ENCODE assay signal across 10 cellular contexts in genomic region chr1:201721131-201722049, GRCh38.
DNase-seq lines count a peak whose midpoint lies in the region; ATAC-seq and TF ChIP-seq lines count a peak whose summit lies in the region.
"Had no signal": no experiment of that assay in that cellular context is flagged by ENCODE, and none has a peak within 500 bp of the region (broad histone marks: within the 10 kb centered on the region; RNA-seq: fewer than 3 reads in every experiment).

No MANE protein-coding gene starts in this region.

- TF ChIP-seq CTCF in heart right ventricle (IDR thresholded peaks at IDR 0.05): no peak
- TF ChIP-seq CTCF in vagina (IDR thresholded peaks at IDR 0.05): no peak

- H3K9ac ChIP-seq in muscle layer of colon (ENCODE audit: low read length): no peak overlapping the region

- intact Hi-C loops in heart right ventricle (cut with DNase I): no loop called here
- intact Hi-C loops in cardiac septum (cut with DNase I): no loop called here
- intact Hi-C loops in vagina (cut with DNase I): no loop called here

- H3K4me3 ChIP-seq in heart right ventricle (no peak overlapping the region), muscle layer of colon (ENCODE audit: low read depth in 1 of 2, low read length in 2 of 2) (no peak overlapping the region), vagina (no peak overlapping the region)

- 56 to 61% methylated on average over 12 of the region's 12 CpGs for WGBS in heart right ventricle, 2 donors

- H3K27me3 ChIP-seq in heart right ventricle (no peaks in the 10 kb centered on the region), muscle layer of colon (ENCODE audit: control insufficient read depth in 1 of 2, insufficient read depth in 2 of 2, low read length in 2 of 2) (no peaks in the 10 kb centered on the region), vagina (no peaks in the 10 kb centered on the region)

- DNase-seq in heart right ventricle (no peak), cardiac septum (ENCODE audit: low spot score) (no peak), dedifferentiated amniotic fluid mesenchymal stem cell (ENCODE audit: extremely low spot score) (peak; percentile 49), vagina (ENCODE audit: extremely low spot score in 2 of 2) (no peak)

- H3K36me3 ChIP-seq in heart right ventricle (peaks cover 0 to 39% (median 12%) of the 10 kb centered on the region in 9 donors), muscle layer of colon (ENCODE audit: insufficient read depth, low read length) (peaks cover 19% of the 10 kb centered on the region), vagina (no peaks in the 10 kb centered on the region)

- H3K4me1 ChIP-seq in heart right ventricle: peaks cover 25 to 98% (median 89%) of the 10 kb centered on the region in 9 donors
- H3K4me1 ChIP-seq in muscle layer of colon (ENCODE audit: insufficient read depth, low read length): peaks cover 54% of the 10 kb centered on the region
- peaks cover 77% of the 10 kb centered on the region for H3K4me1 ChIP-seq in vagina

- no peak for ATAC-seq in heart right ventricle
- ATAC-seq in GM18870 (IDR thresholded peaks at IDR 0.05; ENCODE audit: unreplicated experiment): no peak
- ATAC-seq in HG03045 (IDR thresholded peaks at IDR 0.05; ENCODE audit: unreplicated experiment): no peak
- ATAC-seq in GM19023 (IDR thresholded peaks at IDR 0.05; ENCODE audit: unreplicated experiment): no peak
- ATAC-seq: activated naive CD4-positive, alpha-beta T cell treated with anti-CD3 and anti-CD28 coated beads, Interleukin-2, amount 50 U/mL, for 72 hours had no signal

- H3K9me3 ChIP-seq in heart right ventricle (no peaks in the 10 kb centered on the region), muscle layer of colon (ENCODE audit: low read length) (no peaks in the 10 kb centered on the region), vagina (no peaks in the 10 kb centered on the region)

- no peak for TF ChIP-seq POLR2A in vagina (IDR thresholded peaks at IDR 0.05)

- H3K27ac ChIP-seq in heart right ventricle (peak overlapping the region; percentile 5 to 90 (median 79)), muscle layer of colon (ENCODE audit: low read depth, low read length) (peak overlapping the region; percentile 86), vagina (peak overlapping the region; percentile 95)
- H3K27ac ChIP-seq: HL-60 had no signal
